ENCODE assay signal across 29 cellular contexts in the genomic region with DNA sequence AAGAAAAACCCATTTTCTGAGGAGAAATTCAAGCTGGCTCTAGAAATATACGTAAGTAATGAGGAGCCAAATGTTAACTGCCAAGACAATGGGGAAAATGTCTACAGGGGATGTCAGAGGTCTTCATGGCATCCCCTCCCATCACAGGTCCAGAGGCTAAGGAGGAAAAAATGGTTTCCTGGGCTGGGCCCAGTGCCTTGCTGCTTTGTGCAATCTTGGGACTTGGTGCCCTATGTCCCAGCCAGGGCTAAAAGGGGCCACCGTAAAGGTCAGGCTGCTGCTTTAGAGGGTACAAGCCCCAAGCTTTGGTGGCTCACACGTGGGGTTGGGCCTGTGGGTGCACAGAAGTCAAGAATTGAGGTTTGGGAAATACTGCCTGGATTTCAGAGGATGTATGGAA.
"Had no signal": no experiment of that assay in that cellular context is flagged by ENCODE, and none has a peak within 500 bp of the region (broad histone marks: within the 10 kb centered on the region; RNA-seq: fewer than 3 reads in every experiment).

No MANE protein-coding gene starts in this region.

- H3K4me1 ChIP-seq: colonic mucosa, gastrocnemius medialis had no signal

- H3K4me3 Mint-ChIP-seq: dendritic cell treated with granulocyte-macrophage colony-stimulating factor and Interleukin-4, amounts not matched to agents 40 ng/mL and 50 ng/mL, for 4 days; effector memory CD8-positive, alpha-beta T cell; endodermal cell had no signal

- ATAC-seq: effector memory CD8-positive, alpha-beta T cell; esophagus mucosa; foreskin keratinocyte; gastrocnemius medialis; gastroesophageal sphincter; heart left ventricle; heart right ventricle had no signal

- H3K27me3 Mint-ChIP-seq: dendritic cell treated with granulocyte-macrophage colony-stimulating factor and Interleukin-4, amounts not matched to agents 40 ng/mL and 50 ng/mL, for 4 days had no signal

- FAIRE-seq: colon, endometrium, endothelial cell of umbilical vein, frontal cortex had no signal

- H3K36me3 ChIP-seq: colonic mucosa, esophagus muscularis mucosa, esophagus squamous epithelium, gastrocnemius medialis, gastroesophageal sphincter, heart left ventricle, heart right ventricle had no signal

- H3K27ac Mint-ChIP-seq: dendritic cell treated with granulocyte-macrophage colony-stimulating factor and Interleukin-4, amounts not matched to agents 40 ng/mL and 50 ng/mL, for 4 days; effector memory CD8-positive, alpha-beta T cell; endodermal cell had no signal

- H3K27me3 ChIP-seq: colonic mucosa, dorsolateral prefrontal cortex, esophagus muscularis mucosa, foreskin keratinocyte, gastrocnemius medialis, gastroesophageal sphincter, heart left ventricle, heart right ventricle had no signal

- DNase-seq: colonic mucosa; cortex of kidney; dermis blood vessel endothelial cell; dorsolateral prefrontal cortex; effector CD4-positive, alpha-beta T cell; effector CD8-positive, alpha-beta T cell; effector memory CD4-positive, alpha-beta T cell; effector memory CD8-positive, alpha-beta T cell; endodermal cell; erythroblast; esophagus squamous epithelium; foreskin fibroblast; foreskin keratinocyte; foreskin melanocyte; gastrocnemius medialis; glutamatergic neuron; head of caudate nucleus; heart left ventricle; heart right ventricle had no signal

- H3K9me3 ChIP-seq: colonic mucosa, gastrocnemius medialis had no signal

- H3K27ac ChIP-seq: colonic mucosa, coronary artery, dorsolateral prefrontal cortex, epithelial cell of prostate, esophagus muscularis mucosa, esophagus squamous epithelium, foreskin keratinocyte, gastrocnemius medialis, gastroesophageal sphincter, heart left ventricle, heart right ventricle had no signal

- H3K4me3 ChIP-seq: colonic mucosa, coronary artery, dorsolateral prefrontal cortex, esophagus muscularis mucosa, esophagus squamous epithelium, gastrocnemius medialis, gastroesophageal sphincter, heart left ventricle, heart right ventricle had no signal
